In the genomic region with DNA sequence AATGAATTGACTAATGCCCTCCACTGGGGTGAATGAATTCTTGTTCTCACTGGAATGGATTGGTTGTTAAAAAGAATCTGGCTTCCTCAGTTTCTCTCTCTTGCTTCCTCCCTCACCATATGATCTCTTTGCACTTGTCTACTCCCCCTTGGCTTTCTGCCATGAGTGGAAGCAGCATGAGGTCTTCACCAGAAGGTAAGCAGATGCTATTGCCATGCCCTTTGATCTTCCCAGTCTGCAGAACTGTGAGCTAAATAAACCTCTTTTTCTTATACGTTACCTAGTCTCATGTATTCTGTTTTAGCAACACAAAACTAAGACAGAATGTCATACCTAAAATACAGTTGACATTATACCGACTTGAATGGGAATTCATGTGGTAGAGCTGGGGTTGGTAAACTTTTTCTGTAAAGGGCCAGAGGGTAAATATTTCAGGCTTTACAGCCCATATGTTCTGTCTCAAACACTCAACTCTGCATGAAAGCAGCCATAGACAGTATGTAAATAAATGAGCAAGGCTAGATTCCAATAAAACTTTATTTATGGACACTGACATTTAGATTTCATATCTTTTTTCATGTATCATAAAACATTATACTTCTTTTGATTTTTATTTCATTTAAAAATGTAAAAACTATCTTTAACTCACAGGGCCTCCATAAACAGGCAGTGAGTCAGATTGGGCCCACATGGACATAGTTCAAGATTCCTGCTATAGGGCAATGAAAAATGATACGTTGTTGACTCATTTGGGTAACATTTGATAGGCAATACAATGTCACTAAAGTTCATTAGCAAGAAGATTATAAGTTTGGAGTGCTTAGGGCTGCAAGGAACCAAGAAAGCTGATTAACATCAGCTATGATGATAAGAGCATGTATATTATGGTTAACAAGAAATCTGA, we compare ENCODE assay signal across 18 cellular contexts.
"Had no signal": no experiment of that assay in that cellular context is flagged by ENCODE, and none has a peak within 500 bp of the region (broad histone marks: within the 10 kb centered on the region; RNA-seq: fewer than 3 reads in every experiment).

No MANE protein-coding gene starts in this region.

- H3K4me3 ChIP-seq: heart right ventricle, stomach had no signal

- ATAC-seq: activated T-cell treated with anti-CD3 and anti-CD28 coated beads, Interleukin-2, amount 50 U/mL, for 4 hours; heart right ventricle; left ventricle myocardium superior had no signal

- H3K36me3 ChIP-seq: brain microvascular endothelial cell, heart right ventricle, stomach had no signal

- H3K27me3 ChIP-seq: brain microvascular endothelial cell, heart right ventricle, stomach had no signal

- DNase-seq: activated CD4-positive, CD25-positive, alpha-beta regulatory T cell; activated CD8-positive, alpha-beta memory T cell treated with anti-CD3 and anti-CD28 coated beads, Interleukin-2, amount 50 U/mL, for 4 hours; activated naive CD4-positive, alpha-beta T cell treated with anti-CD3 and anti-CD28 coated beads, Interleukin-2, amount 50 U/mL, for 16 hours; activated T-cell treated with anti-CD3 and anti-CD28 coated beads, Interleukin-2, amount 50 U/mL, for 4 hours; aorta; brain microvascular endothelial cell; cerebellar nuclear complex; cortex of kidney; heart right ventricle; immature natural killer cell; kidney glomerular epithelial cell; left ventricle myocardium superior; stimulated activated CD4-positive, alpha-beta T cell treated with anti-CD3 and anti-CD28 coated beads, Interleukin-2, amount 100 ng/mL, for 48 hours; stomach had no signal

- H3K9me3 Mint-ChIP-seq: activated CD4-positive, alpha-beta T cell treated with anti-CD3 and anti-CD28 coated beads, Interleukin-2, amount 10 ng/mL, durations not matched to agents 24 days and 14 days; neural crest cell had no signal

- H3K27me3 Mint-ChIP-seq: activated CD4-positive, alpha-beta T cell treated with anti-CD3 and anti-CD28 coated beads, Interleukin-2, amount 10 ng/mL, durations not matched to agents 24 days and 14 days had no signal

- H3K4me3 Mint-ChIP-seq: activated CD4-positive, alpha-beta T cell treated with anti-CD3 and anti-CD28 coated beads, Interleukin-2, amount 10 ng/mL, durations not matched to agents 24 days and 14 days; activated T-cell treated with anti-CD3 and anti-CD28 coated beads, Interleukin-2, amount 50 U/mL, for 4 hours; immature natural killer cell; neural crest cell; type B pancreatic cell had no signal

- H3K4me1 Mint-ChIP-seq: activated CD4-positive, alpha-beta T cell treated with anti-CD3 and anti-CD28 coated beads, Interleukin-2, amount 10 ng/mL, durations not matched to agents 24 days and 14 days; immature natural killer cell had no signal

- H3K36me3 Mint-ChIP-seq: immature natural killer cell, type B pancreatic cell had no signal

- H3K27ac Mint-ChIP-seq: activated CD4-positive, alpha-beta T cell treated with anti-CD3 and anti-CD28 coated beads, Interleukin-2, amount 10 ng/mL, durations not matched to agents 24 days and 14 days; immature natural killer cell; progenitor cell of endocrine pancreas; type B pancreatic cell had no signal
